26 cellular contexts compared by ENCODE assay signal in genomic region chr9:4020747-4021296, GRCh38.
DNase-seq lines count a peak whose midpoint lies in the region; ATAC-seq, FAIRE-seq and TF ChIP-seq lines count a peak whose summit lies in the region.
"Had no signal": no experiment of that assay in that cellular context is flagged by ENCODE, and none has a peak within 500 bp of the region (broad histone marks: within the 10 kb centered on the region; RNA-seq: fewer than 3 reads in every experiment).

No MANE protein-coding gene starts in this region.

- peaks cover 7 to 18% (median 9%) of the 10 kb centered on the region in 4 donors for H3K4me1 ChIP-seq in transverse colon
- H3K4me1 ChIP-seq: testis, vagina had no signal

- ATAC-seq in CD4-positive, alpha-beta T cell (ENCODE audit: poor library complexity) = no peak
- ATAC-seq: stimulated activated naive B cell treated with anti-CD40 and anti-IgM and Interleukin-4, amounts not matched to agents 10 μg/mL and 1 μg/mL and 100 μg/mL, for 72 hours had no signal

- in situ Hi-C loops in transverse colon (cut with MboI; ENCODE audit: low pct_ligation_motif_present in 1 of 4, low pct_unique_long_range_greater_than_20kb in 1 of 4, low sequenced_read_pairs in 3 of 4) = no loop called here

- no peaks in the 10 kb centered on the region for H3K36me3 Mint-ChIP-seq in activated naive CD4-positive, alpha-beta T cell treated with anti-CD3 and anti-CD28 coated beads for 36 hours (ENCODE audit: low read depth)
- no peaks in the 10 kb centered on the region for H3K36me3 Mint-ChIP-seq in CD4-positive, alpha-beta T cell (ENCODE audit: low read depth)
- H3K36me3 Mint-ChIP-seq: activated CD4-positive, alpha-beta memory T cell treated with anti-CD3 and anti-CD28 coated beads for 36 hours; activated naive CD8-positive, alpha-beta T cell treated with anti-CD3 and anti-CD28 coated beads, Interleukin-2, amount 10 ng/mL, durations not matched to agents 7 days and 5 days; memory B cell; stimulated activated naive B cell treated with anti-CD40 and anti-IgM and Interleukin-4, amounts not matched to agents 10 μg/mL and 1 μg/mL and 100 μg/mL, for 72 hours had no signal

- TF ChIP-seq POLR2A in transverse colon (IDR thresholded peaks at IDR 0.05) = no peak

- no peaks in the 10 kb centered on the region for H3K36me3 ChIP-seq in transverse colon
- H3K36me3 ChIP-seq: vagina had no signal

- FAIRE-seq in islet of Langerhans (lab: Jason Lieb, UNC) = peak; percentile 86
- FAIRE-seq: astrocyte had no signal

- H3K4me3 ChIP-seq in Jurkat, Clone E6-1 (ENCODE audit: low read length) = no peak overlapping the region
- H3K4me3 ChIP-seq in transverse colon = no peak overlapping the region
- H3K4me3 ChIP-seq: testis, vagina had no signal

- H3K27ac ChIP-seq in CD4-positive, alpha-beta T cell (ENCODE audit: low read depth, low read length) = no peak overlapping the region
- no peak overlapping the region for H3K27ac ChIP-seq in transverse colon
- H3K27ac ChIP-seq: testis, vagina had no signal

- intact Hi-C loops in activated naive CD4-positive, alpha-beta T cell treated with anti-CD3 and anti-CD28 coated beads for 36 hours (cut with micrococcal nuclease) = loop anchor here (10.0 kb wide), 1 partner anchor 286 kb away; no protein-coding TSS in a partner anchor
- intact Hi-C loops in CD4-positive, alpha-beta T cell (cut with DNase I, micrococcal nuclease) = no loop called here
- intact Hi-C loops in transverse colon (cut with DNase I; ENCODE audit: low total_unique reads) = no loop called here

- H3K4me1 Mint-ChIP-seq in activated naive CD4-positive, alpha-beta T cell treated with anti-CD3 and anti-CD28 coated beads for 36 hours (ENCODE audit: low read depth) = peaks cover 4% of the 10 kb centered on the region
- peaks cover 5% of the 10 kb centered on the region for H3K4me1 Mint-ChIP-seq in CD4-positive, alpha-beta T cell (ENCODE audit: low read depth)
- H3K4me1 Mint-ChIP-seq: activated B cell treated with CpG ODN at 0.5 μM for 24 hours, B cell, memory B cell had no signal

- no peak overlapping the region for H3K4me3 Mint-ChIP-seq in activated naive CD4-positive, alpha-beta T cell treated with anti-CD3 and anti-CD28 coated beads for 36 hours
- H3K4me3 Mint-ChIP-seq in CD4-positive, alpha-beta T cell = no peak overlapping the region
- H3K4me3 Mint-ChIP-seq: activated B cell treated with CpG ODN at 0.5 μM for 24 hours; activated CD4-positive, alpha-beta memory T cell treated with anti-CD3 and anti-CD28 coated beads for 36 hours; activated naive CD8-positive, alpha-beta T cell treated with anti-CD3 and anti-CD28 coated beads, Interleukin-2, amount 10 ng/mL, durations not matched to agents 7 days and 5 days; B cell; memory B cell; stimulated activated naive B cell treated with anti-CD40 and anti-IgM and Interleukin-4, amounts not matched to agents 10 μg/mL and 1 μg/mL and 100 μg/mL, for 72 hours had no signal

- H3K9me3 ChIP-seq in CD4-positive, alpha-beta T cell (ENCODE audit: control insufficient read depth, low read length) = no peaks in the 10 kb centered on the region
- no peaks in the 10 kb centered on the region for H3K9me3 ChIP-seq in transverse colon
- H3K9me3 ChIP-seq: testis, vagina had no signal

- CTCF ChIA-PET in activated naive CD4-positive, alpha-beta T cell treated with anti-CD3 and anti-CD28 coated beads for 36 hours (lab: Charles Lee) = interaction anchor here (1.0 kb wide), 1 partner anchor 288 kb away, joined by 4 read pairs; no protein-coding TSS in a partner anchor
- CTCF ChIA-PET in CD4-positive, alpha-beta T cell (lab: Charles Lee) = no interaction called here

- H3K27me3 ChIP-seq in CD4-positive, alpha-beta T cell (ENCODE audit: control insufficient read depth, insufficient read depth, low read length) = no peaks in the 10 kb centered on the region
- no peaks in the 10 kb centered on the region for H3K27me3 ChIP-seq in transverse colon
- H3K27me3 ChIP-seq: testis, vagina had no signal

- peaks cover 3% of the 10 kb centered on the region for H3K27me3 Mint-ChIP-seq in activated naive CD4-positive, alpha-beta T cell treated with anti-CD3 and anti-CD28 coated beads for 36 hours (ENCODE audit: low read depth)
- H3K27me3 Mint-ChIP-seq in CD4-positive, alpha-beta T cell = no peaks in the 10 kb centered on the region
- H3K27me3 Mint-ChIP-seq: activated B cell treated with CpG ODN at 0.5 μM for 24 hours, B cell had no signal

- no peak overlapping the region for H3K27ac Mint-ChIP-seq in activated naive CD4-positive, alpha-beta T cell treated with anti-CD3 and anti-CD28 coated beads for 36 hours
- H3K27ac Mint-ChIP-seq in CD4-positive, alpha-beta T cell = no peak overlapping the region
- H3K27ac Mint-ChIP-seq: activated B cell treated with CpG ODN at 0.5 μM for 24 hours; activated CD4-positive, alpha-beta memory T cell treated with anti-CD3 and anti-CD28 coated beads for 36 hours; activated naive CD8-positive, alpha-beta T cell treated with anti-CD3 and anti-CD28 coated beads, Interleukin-2, amount 10 ng/mL, durations not matched to agents 7 days and 5 days; B cell; memory B cell; stimulated activated naive B cell treated with anti-CD40 and anti-IgM and Interleukin-4, amounts not matched to agents 10 μg/mL and 1 μg/mL and 100 μg/mL, for 72 hours had no signal

- WGBS in transverse colon (ENCODE audit: low coverage in 1 of 2), 2 donors = 58 to 69% methylated on average over 4 to 5 of the region's 5 CpGs

- DNase-seq in NCI-H510A treated with DMSO at 0.1 percent for 48 hours (lab: John Stamatoyannopoulos, UW) (peak; percentile 62), NCI-H510A (lab: John Stamatoyannopoulos, UW) (no peak), RPMI8226 (peak; percentile 5), transverse colon (no peak)
- peak; percentile 65 for DNase-seq in Jurkat, Clone E6-1 (ENCODE audit: low read depth, low spot score)
- no peak for DNase-seq in activated naive CD4-positive, alpha-beta T cell treated with anti-CD3 and anti-CD28 coated beads for 36 hours
- DNase-seq in CD4-positive, alpha-beta T cell = no peak
- DNase-seq: activated B cell treated with CpG ODN at 0.5 μM for 24 hours; activated CD4-positive, alpha-beta memory T cell treated with anti-CD3 and anti-CD28 coated beads for 36 hours; activated CD8-positive, alpha-beta memory T cell treated with anti-CD3 and anti-CD28 coated beads, Interleukin-2, amount 50 U/mL, for 48 hours; activated effector memory CD4-positive, alpha-beta T cell treated with Interleukin-2 at 50 U/mL for 16 hours; activated naive CD8-positive, alpha-beta T cell treated with anti-CD3 and anti-CD28 coated beads, Interleukin-2, amount 10 ng/mL, durations not matched to agents 7 days and 5 days; DND-41; GOT3; NCI-H1048; NCI-H2029; NCI-H446 treated with DMSO at 0.1 percent for 48 hours; stimulated activated CD4-positive, alpha-beta T cell treated with anti-CD3 and anti-CD28 coated beads, Interleukin-4, amount 100 ng/mL, for 24 hours; stimulated activated naive B cell treated with anti-CD40 and anti-IgM and Interleukin-4, amounts not matched to agents 10 μg/mL and 1 μg/mL and 100 μg/mL, for 72 hours; T1000; testis had no signal

- POLR2A ChIA-PET in CD4-positive, alpha-beta T cell (lab: Charles Lee) = no interaction called here

- no peaks in the 10 kb centered on the region for H3K9me3 Mint-ChIP-seq in activated naive CD4-positive, alpha-beta T cell treated with anti-CD3 and anti-CD28 coated beads for 36 hours
- no peaks in the 10 kb centered on the region for H3K9me3 Mint-ChIP-seq in CD4-positive, alpha-beta T cell
- H3K9me3 Mint-ChIP-seq: activated B cell treated with CpG ODN at 0.5 μM for 24 hours; activated CD4-positive, alpha-beta memory T cell treated with anti-CD3 and anti-CD28 coated beads for 36 hours; activated naive CD8-positive, alpha-beta T cell treated with anti-CD3 and anti-CD28 coated beads, Interleukin-2, amount 10 ng/mL, durations not matched to agents 7 days and 5 days; memory B cell; stimulated activated naive B cell treated with anti-CD40 and anti-IgM and Interleukin-4, amounts not matched to agents 10 μg/mL and 1 μg/mL and 100 μg/mL, for 72 hours had no signal

- TF ChIP-seq EP300 in transverse colon (IDR thresholded peaks at IDR 0.05; ENCODE audit: low read depth) = no peak

- TF ChIP-seq CTCF in CD4-positive, alpha-beta T cell (IDR thresholded peaks at IDR 0.05) = no peak
- TF ChIP-seq CTCF in transverse colon (IDR thresholded peaks at IDR 0.05) = no peak

Comparison
In these comparisons a context has a peak if more than half of its experiments do, and no peak if none do; other contexts are left out.
1. DNase-seq: peak in NCI-H510A treated with DMSO at 0.1 percent for 48 hours (single experiment), Jurkat, Clone E6-1 (single experiment) and RPMI8226 (single experiment); none in NCI-H510A (single experiment), activated naive CD4-positive, alpha-beta T cell treated with anti-CD3 and anti-CD28 coated beads for 36 hours (single experiment), CD4-positive, alpha-beta T cell (0 of 10) and transverse colon (single experiment).